ENCODE assay signal across 8 cellular contexts in genomic region chr5:154376481-154376880, GRCh38.
"Had no signal": no experiment of that assay in that cellular context is flagged by ENCODE, and none has a peak within 500 bp of the region (broad histone marks: within the 10 kb centered on the region; RNA-seq: fewer than 3 reads in every experiment).

No MANE protein-coding gene starts in this region.

- H3K9me3 Mint-ChIP-seq: IgD-negative memory B cell had no signal

- H3K9ac ChIP-seq: GM23248 had no signal

- ATAC-seq: HCT116 had no signal

- H3K4me3 Mint-ChIP-seq: IgD-negative memory B cell had no signal

- H2AFZ ChIP-seq: GM23248 had no signal

- H3K36me3 ChIP-seq: HAP-1 had no signal

- H3K4me1 ChIP-seq: HAP-1 had no signal

- H3K4me3 ChIP-seq: GM23248, HAP-1 had no signal

- DNase-seq: GM23248, GOT3, H7, KG1 had no signal

- FAIRE-seq: HTR-8/SVneo had no signal

- H3K9me3 ChIP-seq: HAP-1 had no signal
